1 cellular context compared by ENCODE assay signal in the genomic region with DNA sequence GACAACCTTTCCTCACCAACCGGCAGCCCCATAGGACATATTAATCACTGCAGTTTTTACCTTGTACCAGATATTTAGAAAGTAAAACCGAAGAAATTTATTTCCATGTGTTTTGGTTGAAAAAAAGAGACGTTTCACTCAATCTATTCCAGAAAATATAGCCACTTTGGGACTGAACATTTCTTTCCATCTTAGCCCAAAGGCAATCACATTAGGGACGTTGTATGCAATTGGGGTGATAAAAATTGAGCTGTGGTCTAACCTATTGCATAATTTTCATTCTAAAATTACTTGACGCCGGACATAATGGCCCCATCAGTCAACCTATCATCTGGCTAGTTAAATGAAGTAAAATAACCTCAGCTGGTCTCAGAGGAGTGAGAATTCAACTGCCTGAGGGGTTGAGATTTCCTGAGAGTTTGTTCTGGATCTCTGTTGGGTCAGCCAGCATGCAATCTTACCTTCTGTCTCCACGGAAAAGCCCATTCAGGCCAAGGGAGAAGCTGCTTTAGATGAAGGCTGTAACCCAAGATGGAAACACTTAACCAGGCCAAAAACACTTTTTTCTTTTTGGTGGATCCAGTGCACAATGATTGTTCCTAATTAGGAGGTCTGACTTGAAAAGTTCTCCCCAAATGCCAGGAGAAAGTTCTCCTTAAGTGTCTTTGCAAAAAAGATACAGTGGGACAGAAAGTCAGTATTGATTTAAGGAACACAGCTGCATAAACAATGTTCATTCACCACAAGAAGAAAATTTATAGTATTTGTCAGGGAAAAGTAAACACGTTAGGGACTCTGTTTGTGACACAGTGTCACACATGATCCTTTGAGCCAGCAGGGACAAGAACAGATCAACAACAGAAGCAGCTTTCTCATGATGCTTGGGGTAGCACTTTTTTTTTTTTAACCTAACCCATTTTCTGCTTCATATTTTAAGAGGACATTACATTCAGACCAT.
A peak's percentile ranks its signal among the peaks of the same experiment; 100 is the strongest.
TF ChIP-seq lines count a peak whose summit lies in the region.

No MANE protein-coding gene starts in this region.

TF ChIP-seq in K562, 482 proteins besides CTCF, POLR2A, EP300 and RAD21:
- TF ChIP-seq EZH2 (IDR thresholded peaks at IDR 0.05; ENCODE audit: borderline replicate concordance, low read depth, low read length) (no peak), FOXA3 (CRISPR knock-in tag; conservative IDR thresholded peaks at IDR 0.05 in 1 of 2, IDR thresholded peaks at IDR 0.05 in 1 of 2) (peak in 1 of 2 experiments; percentile 67; a peak in 2 of 4 replicates), MEIS2 (IDR thresholded peaks at IDR 0.05; ENCODE audit: partially characterized antibody) (peak; percentile 42)
- TF ChIP-seq, protein P1, sequence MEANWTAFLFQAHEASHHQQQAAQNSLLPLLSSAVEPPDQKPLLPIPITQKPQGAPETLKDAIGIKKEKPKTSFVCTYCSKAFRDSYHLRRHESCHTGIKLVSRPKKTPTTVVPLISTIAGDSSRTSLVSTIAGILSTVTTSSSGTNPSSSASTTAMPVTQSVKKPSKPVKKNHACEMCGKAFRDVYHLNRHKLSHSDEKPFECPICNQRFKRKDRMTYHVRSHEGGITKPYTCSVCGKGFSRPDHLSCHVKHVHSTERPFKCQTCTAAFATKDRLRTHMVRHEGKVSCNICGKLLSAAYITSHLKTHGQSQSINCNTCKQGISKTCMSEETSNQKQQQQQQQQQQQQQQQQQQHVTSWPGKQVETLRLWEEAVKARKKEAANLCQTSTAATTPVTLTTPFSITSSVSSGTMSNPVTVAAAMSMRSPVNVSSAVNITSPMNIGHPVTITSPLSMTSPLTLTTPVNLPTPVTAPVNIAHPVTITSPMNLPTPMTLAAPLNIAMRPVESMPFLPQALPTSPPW (CRISPR knock-in tag; IDR thresholded peaks at IDR 0.05): no peak
- TF ChIP-seq, protein P2, sequence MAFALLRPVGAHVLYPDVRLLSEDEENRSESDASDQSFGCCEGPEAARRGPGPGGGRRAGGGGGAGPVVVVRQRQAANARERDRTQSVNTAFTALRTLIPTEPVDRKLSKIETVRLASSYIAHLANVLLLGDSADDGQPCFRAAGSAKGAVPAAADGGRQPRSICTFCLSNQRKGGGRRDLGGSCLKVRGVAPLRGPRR (CRISPR knock-in tag; IDR thresholded peaks at IDR 0.05): no peak
- TF ChIP-seq, protein P3, sequence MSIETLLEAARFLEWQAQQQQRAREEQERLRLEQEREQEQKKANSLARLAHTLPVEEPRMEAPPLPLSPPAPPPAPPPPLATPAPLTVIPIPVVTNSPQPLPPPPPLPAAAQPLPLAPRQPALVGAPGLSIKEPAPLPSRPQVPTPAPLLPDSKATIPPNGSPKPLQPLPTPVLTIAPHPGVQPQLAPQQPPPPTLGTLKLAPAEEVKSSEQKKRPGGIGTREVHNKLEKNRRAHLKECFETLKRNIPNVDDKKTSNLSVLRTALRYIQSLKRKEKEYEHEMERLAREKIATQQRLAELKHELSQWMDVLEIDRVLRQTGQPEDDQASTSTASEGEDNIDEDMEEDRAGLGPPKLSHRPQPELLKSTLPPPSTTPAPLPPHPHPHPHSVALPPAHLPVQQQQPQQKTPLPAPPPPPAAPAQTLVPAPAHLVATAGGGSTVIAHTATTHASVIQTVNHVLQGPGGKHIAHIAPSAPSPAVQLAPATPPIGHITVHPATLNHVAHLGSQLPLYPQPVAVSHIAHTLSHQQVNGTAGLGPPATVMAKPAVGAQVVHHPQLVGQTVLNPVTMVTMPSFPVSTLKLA (conservative IDR thresholded peaks at IDR 0.05): no peak
